In the genomic region with DNA sequence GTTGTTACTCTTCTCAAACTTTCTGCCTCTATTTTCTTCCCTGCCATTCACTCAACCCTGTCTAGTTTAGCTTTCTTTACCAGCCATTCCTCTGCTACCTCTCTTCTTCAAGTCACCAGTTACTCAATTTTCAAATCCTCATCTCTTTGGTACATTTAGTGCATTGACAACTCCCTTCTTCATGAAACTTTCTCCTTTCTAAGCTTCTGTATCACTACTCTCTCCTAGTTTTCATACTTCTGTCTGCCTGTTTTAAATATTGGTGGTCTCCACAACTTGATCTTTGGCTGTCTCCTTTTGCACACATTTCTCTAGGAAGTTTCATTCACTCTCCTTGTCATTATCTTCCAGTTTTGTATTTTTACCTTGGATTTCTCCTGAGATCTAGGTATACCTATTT, we compare ENCODE assay signal across 25 cellular contexts. TPM values are rescaled to one million over a fixed set of nuclear protein-coding genes. Genes with fewer than 3 reads are reported as not detected.
"Had no signal": no experiment of that assay in that cellular context is flagged by ENCODE, and none has a peak within 500 bp of the region (broad histone marks: within the 10 kb centered on the region; RNA-seq: fewer than 3 reads in every experiment).

No MANE protein-coding gene starts in this region.

- ATAC-seq: activated CD4-positive, CD25-positive, alpha-beta regulatory T cell treated with anti-CD3 and anti-CD28 coated beads, Interleukin-2, amount 50 U/mL, for 24 hours; activated CD8-positive, alpha-beta T cell treated with anti-CD3 and anti-CD28 coated beads, Interleukin-2, amount 10 ng/mL, durations not matched to agents 7 days and 5 days; body of pancreas; PC-3; SK-N-SH treated with all-trans-retinoic acid at 6 μM for 48 hours had no signal

- H3K27ac ChIP-seq: ascending aorta, body of pancreas, SJSA1 had no signal

- H3K27me3 ChIP-seq: ascending aorta, body of pancreas, SJSA1 had no signal

- DNase-seq: activated CD4-positive, alpha-beta T cell treated with anti-CD3 and anti-CD28 coated beads for 4 hours; activated CD8-positive, alpha-beta T cell treated with anti-CD3 and anti-CD28 coated beads, Interleukin-2, amount 10 ng/mL, durations not matched to agents 7 days and 5 days; activated effector memory CD4-positive, alpha-beta T cell treated with Interleukin-2 at 50 U/mL for 16 hours; activated naive CD4-positive, alpha-beta T cell; activated T-cell treated with anti-CD3 and anti-CD28 coated beads, Interleukin-2, amount 50 U/mL, for 24 hours; amniotic stem cell; body of pancreas; central memory CD4-positive, alpha-beta T cell; KBM-7; MV-4-11; NCI-H1105; NCI-H1436; NCI-H1694 treated with DMSO at 0.1 percent for 48 hours; NCI-H2029 treated with DMSO at 0.1 percent for 48 hours; NCI-H510A treated with DMSO at 0.1 percent for 48 hours; NCI-H69; PC-3; SHP77 had no signal

- H3K9me3 ChIP-seq: ascending aorta, body of pancreas, SJSA1 had no signal

- H3K36me3 ChIP-seq: ascending aorta had no signal

- H3K4me3 ChIP-seq: ascending aorta, body of pancreas, SJSA1 had no signal

RNA-seq across cellular contexts. Expression of gene WIF1, which starts 54.3 kb away (rescaled TPM):
- total RNA-seq: activated CD8-positive, alpha-beta T cell treated with anti-CD3 and anti-CD28 coated beads, Interleukin-2, amount 10 ng/mL, durations not matched to agents 7 days and 5 days; activated T-helper 1 cell treated with anti-CD3 and anti-CD28 coated beads, Interleukin-12 subunit alpha, Interleukin-12 subunit beta, Interleukin-2, Interleukin-4 antibody, amounts not matched to agents 30 ng/mL and 10 ng/mL and 1 ng/mL, durations not matched to agents 14 hours and 24 hours and 36 hours; ascending aorta; bronchial epithelial cell; MCF 10A; PC-3; SJSA1 had no signal
